Comparison of ENCODE assay signal across 8 cellular contexts in the genomic region with DNA sequence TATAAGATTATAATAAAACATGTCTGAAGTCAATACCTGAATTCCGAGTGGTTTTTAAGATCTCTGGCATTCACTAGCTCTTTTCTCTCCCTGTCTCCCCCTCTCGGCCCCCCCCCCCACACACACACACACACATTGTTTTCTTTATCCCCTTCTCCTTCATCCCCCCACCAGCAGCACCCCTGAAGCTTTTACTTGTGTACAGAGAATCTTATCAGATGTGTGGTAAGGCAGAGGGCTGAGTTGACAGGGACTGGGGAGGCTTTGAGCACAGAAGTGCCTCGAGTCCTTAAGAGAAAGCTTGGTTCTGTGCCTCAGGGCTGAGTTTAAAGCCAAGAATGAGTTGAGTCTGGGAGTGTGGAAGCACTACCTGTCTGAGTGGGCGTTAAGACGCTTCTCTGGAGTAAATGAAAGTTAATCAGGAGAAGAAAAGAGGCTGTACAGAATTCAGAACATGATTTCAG. TPM values are rescaled to one million over a fixed set of nuclear protein-coding genes. Genes with fewer than 3 reads are reported as not detected.
A peak's percentile ranks its signal among the peaks of the same experiment; 100 is the strongest.
DNase-seq lines count a peak whose midpoint lies in the region; ATAC-seq, FAIRE-seq and TF ChIP-seq lines count a peak whose summit lies in the region.

No MANE protein-coding gene starts in this region.

- peaks cover 0 to 2% of the 10 kb centered on the region in 2 donors for H3K27me3 ChIP-seq in tibial nerve

- in situ Hi-C loops in ACHN (cut with HindIII; ENCODE audit: low pct_ligation_motif_present, low pct_unique_long_range_greater_than_20kb, low sequenced_read_pairs) = no loop called here

- FAIRE-seq in GM18507 (lab: Jason Lieb, UNC) = peak; percentile 26

- H3K27ac ChIP-seq in mesodermal cell (ENCODE audit: low read depth, low read length, severe bottlenecking) = peak overlapping the region; percentile 79
- peak overlapping the region; percentile 75 to 98 (median 91) for H3K27ac ChIP-seq in tibial nerve

- peaks cover 4% of the 10 kb centered on the region for H3K36me3 Mint-ChIP-seq in T-cell

- H3K9me3 Mint-ChIP-seq in T-cell = no peaks in the 10 kb centered on the region

- H3K4me1 ChIP-seq in mesodermal cell (ENCODE audit: control insufficient read depth, insufficient read depth, low read length, poor library complexity, severe bottlenecking) = peaks cover 12% of the 10 kb centered on the region
- peaks cover 0 to 35% (median 4%) of the 10 kb centered on the region in 4 donors for H3K4me1 ChIP-seq in tibial nerve

- H3K36me3 ChIP-seq in mesodermal cell (ENCODE audit: control insufficient read depth, insufficient read depth, low read length) (peaks cover 23% of the 10 kb centered on the region), tibial nerve (no peaks in the 10 kb centered on the region)

- TF ChIP-seq EP300 in tibial nerve (IDR thresholded peaks at IDR 0.05) = no peak

- POLR2A ChIA-PET in T-cell (lab: Charles Lee) = interaction anchor here (0.5 to 0.9 kb wide), 10 partner anchors 37 to 1255 kb away, joined by 3 to 8 read pairs (median 4); no protein-coding TSS in a partner anchor

- DNase-seq in ACHN (peak; percentile 39), GM18507 (ENCODE audit: extremely low spot score, insufficient read length, low read depth) (no peak), T-cell (peak in 19 of 34 experiments; percentile 18 to 58 (median 32)), cerebellar cortex (ENCODE audit: low spot score) (peak; percentile 77), tibial nerve (ENCODE audit: low spot score in 2 of 2) (peak in 1 of 2 donors; percentile 41), T-helper 9 cell (no peak)

- H3K4me1 Mint-ChIP-seq in T-cell = peaks cover 29 to 45% (median 34%) of the 10 kb centered on the region in 3 donors

- 7 to 12% methylated on average over 3 of the region's 5 CpGs for WGBS in mesodermal cell (ENCODE audit: insufficient coverage in 2 of 2), 2 experiments
- 19 to 22% methylated on average over 5 of the region's 5 CpGs for WGBS in tibial nerve, 2 donors

- CTCF ChIA-PET in T-cell (lab: Charles Lee) = interaction anchor here (0.5 to 1.8 kb wide), 15 partner anchors 42 to 1855 kb away, joined by 3 to 12 read pairs (median 3); no protein-coding TSS in a partner anchor

- peak overlapping the region; percentile 94 to 99 (median 96) for H3K4me3 Mint-ChIP-seq in T-cell

- H3K4me3 ChIP-seq in mesodermal cell (ENCODE audit: extremely low read depth, insufficient read depth, low read length, poor library complexity, severe bottlenecking) (peak overlapping the region; percentile 96), tibial nerve (peak overlapping the region; percentile 52 to 79 (median 74))

- no peak for TF ChIP-seq POLR2A in tibial nerve (IDR thresholded peaks at IDR 0.05)
- TF ChIP-seq POLR2A in GM18505 (IDR thresholded peaks at IDR 0.05; ENCODE audit: borderline replicate concordance, extremely low read depth, insufficient read depth, insufficient read length) = no peak

- peak overlapping the region; percentile 93 to 98 for H3K27ac Mint-ChIP-seq in T-cell

- H3K9me3 ChIP-seq in mesodermal cell (ENCODE audit: control insufficient read depth, low read length) = no peaks in the 10 kb centered on the region
- H3K9me3 ChIP-seq in tibial nerve = no peaks in the 10 kb centered on the region

- peak in 2 of 4 experiments; percentile 8 to 15 for ATAC-seq in T-cell (replicated peaks in 1 of 4)
- ATAC-seq in GM18505 (IDR thresholded peaks at IDR 0.05; ENCODE audit: unreplicated experiment) = no peak

- peaks cover 2 to 5% of the 10 kb centered on the region in 2 donors for H3K27me3 Mint-ChIP-seq in T-cell

- no peak for TF ChIP-seq CTCF in tibial nerve (IDR thresholded peaks at IDR 0.05)

RNA-seq across cellular contexts. Expression of gene ID2, which starts 2.6 kb away (rescaled TPM):
- total RNA-seq in T-cell (100 to 1,000 TPM in 2 of 5 donors, 10 to 100 TPM in 3; 55.5 to 153 (median 71.1) TPM), tibial nerve (100 to 1,000 TPM; 145 to 208 (median 166) TPM)
- 444 TPM for polyA plus RNA-seq in mesodermal cell (2013, experiment 1 of 2)
- polyA plus RNA-seq in mesodermal cell (2013, experiment 2 of 2) = 414 TPM

Comparison
In these comparisons a context has a peak if more than half of its experiments do, and no peak if none do; other contexts are left out.
1. DNase-seq: peak in ACHN (single experiment), T-cell (19 of 34) and cerebellar cortex (single experiment); none in GM18507 (single experiment) and T-helper 9 cell (single experiment).